8 cellular contexts compared by ENCODE assay signal in the genomic region with DNA sequence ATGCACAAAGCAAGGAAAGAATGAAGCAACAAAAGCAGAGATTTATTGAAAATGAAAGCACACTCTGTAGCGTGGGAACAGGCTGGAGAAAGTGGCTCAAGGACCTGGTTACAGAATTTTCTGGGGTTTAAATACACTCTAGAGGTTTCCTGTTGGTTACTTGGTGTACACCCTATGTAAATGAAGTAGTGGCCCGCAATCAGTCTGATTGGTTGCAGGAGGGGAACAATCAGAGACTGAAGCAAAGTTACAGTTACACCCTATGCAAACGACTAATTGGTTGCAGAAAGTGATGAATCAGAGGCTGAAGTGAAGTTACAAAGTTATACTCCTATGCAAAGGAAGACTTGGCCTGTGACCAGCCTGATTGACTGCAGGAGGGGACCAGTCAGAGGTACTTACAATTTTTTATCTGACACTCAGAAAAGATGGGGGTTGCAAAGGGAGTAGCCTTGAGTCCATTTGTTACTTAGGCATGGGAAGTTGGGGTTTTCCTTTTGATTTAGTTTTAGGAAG. TPM values are rescaled to one million over a fixed set of nuclear protein-coding genes. Genes with fewer than 3 reads are reported as not detected.
A peak's percentile ranks its signal among the peaks of the same experiment; 100 is the strongest.
DNase-seq lines count a peak whose midpoint lies in the region; ATAC-seq and TF ChIP-seq lines count a peak whose summit lies in the region.

No MANE protein-coding gene starts in this region.

- peak overlapping the region; percentile 70 for H3K4me2 ChIP-seq in DND-41 (ENCODE audit: insufficient read depth, low read length)
- peak overlapping the region; percentile 6 for H3K4me2 ChIP-seq in Karpas-422 (ENCODE audit: low read depth, low read length, poor library complexity, severe bottlenecking)

- H3K4me3 ChIP-seq in DND-41 (ENCODE audit: low read depth in 1 of 2, low read length in 2 of 2) (peak overlapping the region; percentile 29 to 62), Karpas-422 (ENCODE audit: low read length) (peak overlapping the region; percentile 32; the same call in 1 of the 2 replicates), gastroesophageal sphincter (no peak overlapping the region)

- peaks cover 12% of the 10 kb centered on the region; the same call in 1 of the 2 replicates for H4K20me1 ChIP-seq in DND-41 (ENCODE audit: insufficient read depth, low read length)
- peaks cover 9% of the 10 kb centered on the region; the same call in 1 of the 2 replicates for H4K20me1 ChIP-seq in Karpas-422 (ENCODE audit: insufficient read depth, low read depth, low read length)

- H3K9ac ChIP-seq in DND-41 (ENCODE audit: low read depth, low read length) (peak overlapping the region; percentile 52), Karpas-422 (ENCODE audit: low read length) (no peak overlapping the region)

- H3K27me3 ChIP-seq in DND-41 (ENCODE audit: insufficient read depth, low read length, poor library complexity), result no peaks in the 10 kb centered on the region
- H3K27me3 ChIP-seq in Karpas-422 (ENCODE audit: low read length), result no peaks in the 10 kb centered on the region
- no peaks in the 10 kb centered on the region for H3K27me3 ChIP-seq in gastroesophageal sphincter

- 51 to 79% methylated on average over 3 of the region's 3 CpGs for WGBS in gastroesophageal sphincter (ENCODE audit: low coverage in 1 of 2), 2 donors

- peak overlapping the region; percentile 66 for H3K4me3 Mint-ChIP-seq in activated CD8-positive, alpha-beta memory T cell treated with anti-CD3 and anti-CD28 coated beads, Interleukin-2, amount 10 ng/mL, durations not matched to agents 7 days and 5 days

- peaks cover 2% of the 10 kb centered on the region for H3K36me3 Mint-ChIP-seq in activated CD8-positive, alpha-beta memory T cell treated with anti-CD3 and anti-CD28 coated beads, Interleukin-2, amount 10 ng/mL, durations not matched to agents 7 days and 5 days

- TF ChIP-seq CTCF in DND-41 (IDR thresholded peaks at IDR 0.05; ENCODE audit: borderline replicate concordance, extremely low read depth, low read length, poor library complexity, severe bottlenecking), result no peak
- TF ChIP-seq CTCF in gastroesophageal sphincter (IDR thresholded peaks at IDR 0.05), result no peak

- no peak for TF ChIP-seq EP300 in gastroesophageal sphincter (IDR thresholded peaks at IDR 0.05)

- H3K27ac ChIP-seq in DND-41 (ENCODE audit: low read length) (peak overlapping the region; percentile 74), Karpas-422 (ENCODE audit: low read length) (0 out of 2 replicates have a peak overlapping the region, but pooled peaks have one; percentile 23), gastroesophageal sphincter (peak overlapping the region in 3 of 4 donors; percentile 41 to 58 (median 48))

- H3K4me1 ChIP-seq in DND-41 (ENCODE audit: insufficient read depth, low read length) (peaks cover 54% of the 10 kb centered on the region), Karpas-422 (ENCODE audit: low read length) (peaks cover 28% of the 10 kb centered on the region), gastroesophageal sphincter (peaks cover 3 to 8% (median 5%) of the 10 kb centered on the region in 3 donors)

- H3K9me3 ChIP-seq in DND-41 (ENCODE audit: insufficient read depth, low read length, severe bottlenecking), result peaks cover 6% of the 10 kb centered on the region
- no peaks in the 10 kb centered on the region for H3K9me3 ChIP-seq in Karpas-422 (ENCODE audit: low read length)
- no peaks in the 10 kb centered on the region for H3K9me3 ChIP-seq in gastroesophageal sphincter

- H2AFZ ChIP-seq in DND-41 (ENCODE audit: low read depth, low read length), result peak overlapping the region; percentile 82
- peak overlapping the region; percentile 15 for H2AFZ ChIP-seq in Karpas-422 (ENCODE audit: low read length)

- H3K79me2 ChIP-seq in DND-41 (ENCODE audit: insufficient read depth, low read length), result peaks cover 24% of the 10 kb centered on the region
- H3K79me2 ChIP-seq in Karpas-422 (ENCODE audit: low read length), result peaks cover 14% of the 10 kb centered on the region

- ATAC-seq in DND-41 (ENCODE audit: insufficient read depth, low read depth) (peak; percentile 76), GM21528 (IDR thresholded peaks at IDR 0.05; ENCODE audit: low FRiP score, unreplicated experiment) (peak; percentile 77), gastroesophageal sphincter (no peak)
- peak; percentile 66 for ATAC-seq in activated CD8-positive, alpha-beta memory T cell treated with anti-CD3 and anti-CD28 coated beads, Interleukin-2, amount 10 ng/mL, durations not matched to agents 7 days and 5 days

- H3K36me3 ChIP-seq in DND-41 (ENCODE audit: insufficient read depth, low read length) (peaks cover 4% of the 10 kb centered on the region), Karpas-422 (ENCODE audit: insufficient read depth, low read length) (no peaks in the 10 kb centered on the region), gastroesophageal sphincter (no peaks in the 10 kb centered on the region)

- peaks cover 3% of the 10 kb centered on the region for H3K27me3 Mint-ChIP-seq in activated CD8-positive, alpha-beta memory T cell treated with anti-CD3 and anti-CD28 coated beads, Interleukin-2, amount 10 ng/mL, durations not matched to agents 7 days and 5 days

- DNase-seq in DND-41, result peak; percentile 77
- peak; percentile 77 for DNase-seq in Karpas-422
- DNase-seq in activated CD8-positive, alpha-beta memory T cell treated with anti-CD3 and anti-CD28 coated beads, Interleukin-2, amount 10 ng/mL, durations not matched to agents 7 days and 5 days, result peak; percentile 86
- DNase-seq in stimulated activated CD8-positive, alpha-beta memory T cell treated with anti-CD3 and anti-CD28 coated beads, Interleukin-4, amount 100 ng/mL, for 24 hours (ENCODE audit: low read depth), result peak; percentile 25
- DNase-seq in GM19240 (ENCODE audit: insufficient read length, low spot score), result no peak
- no peak for DNase-seq in DMS79 (lab: John Stamatoyannopoulos, UW)

- no peak for TF ChIP-seq POLR2A in gastroesophageal sphincter (IDR thresholded peaks at IDR 0.05)

- peak overlapping the region; percentile 84 for H3K27ac Mint-ChIP-seq in activated CD8-positive, alpha-beta memory T cell treated with anti-CD3 and anti-CD28 coated beads, Interleukin-2, amount 10 ng/mL, durations not matched to agents 7 days and 5 days

- H3K9me2 ChIP-seq in Karpas-422 (replicated peaks; ENCODE audit: insufficient read depth, low read length), result no peaks in the 10 kb centered on the region

- no peaks in the 10 kb centered on the region for H3K9me3 Mint-ChIP-seq in activated CD8-positive, alpha-beta memory T cell treated with anti-CD3 and anti-CD28 coated beads, Interleukin-2, amount 10 ng/mL, durations not matched to agents 7 days and 5 days (ENCODE audit: low read depth)

- CTCF ChIA-PET in activated CD8-positive, alpha-beta memory T cell treated with anti-CD3 and anti-CD28 coated beads, Interleukin-2, amount 10 ng/mL, durations not matched to agents 7 days and 5 days (lab: Charles Lee), result interaction anchor here (1.8 kb wide), 1 partner anchor 28 kb away, joined by 6 read pairs; no protein-coding TSS in a partner anchor

- peaks cover 54% of the 10 kb centered on the region for H3K4me1 Mint-ChIP-seq in activated CD8-positive, alpha-beta memory T cell treated with anti-CD3 and anti-CD28 coated beads, Interleukin-2, amount 10 ng/mL, durations not matched to agents 7 days and 5 days

RNA-seq across cellular contexts. Expression of a gene that starts 3.6 kb away (rescaled TPM):
- 60.5 and 140 TPM in 2 replicates for total RNA-seq in Karpas-422 (2014; rRNA removed; shearing (Covaris generic); ENCODE audit: low replicate concordance)
- total RNA-seq in activated CD8-positive, alpha-beta memory T cell treated with anti-CD3 and anti-CD28 coated beads, Interleukin-2, amount 10 ng/mL, durations not matched to agents 7 days and 5 days, result 100 to 1,000 TPM in 1 of 2 experiments, 10 to 100 TPM in 1; 86.1 to 109 TPM
- total RNA-seq in gastroesophageal sphincter, result 10 to 100 TPM; 76.6 to 80.2 (median 79.0) TPM

Comparison
In these comparisons a context has a peak if more than half of its experiments do, and no peak if none do; other contexts are left out.
1. DNase-seq: peak in DND-41 (single experiment), Karpas-422 (single experiment), activated CD8-positive, alpha-beta memory T cell treated with anti-CD3 and anti-CD28 coated beads, Interleukin-2, amount 10 ng/mL, durations not matched to agents 7 days and 5 days (single experiment) and stimulated activated CD8-positive, alpha-beta memory T cell treated with anti-CD3 and anti-CD28 coated beads, Interleukin-4, amount 100 ng/mL, for 24 hours (single experiment); none in GM19240 (single experiment) and DMS79 (single experiment).
2. H3K27ac ChIP-seq: peak in every context shown above with its lines; median percentile 74 in DND-41; 48 in gastroesophageal sphincter; 23 in Karpas-422.
3. H3K4me3 ChIP-seq: peak in DND-41 (2 of 2) and Karpas-422 (single experiment); none in gastroesophageal sphincter (0 of 2).